Comparison of ENCODE assay signal across 1 cellular context in genomic region chr6:31958741-31959739, GRCh38.
TF ChIP-seq lines count a peak whose summit lies in the region.

TSS of gene NELFE (minus strand) at chr6:31958971. CDS start at chr6:31958446, 525 bp downstream.
TSS of gene SKIC2 (plus strand) at chr6:31959175. CDS start at chr6:31959193, 18 bp downstream.

TF ChIP-seq in HepG2, 621 proteins besides CTCF, POLR2A, EP300 and RAD21 (continued from another document and continues in another):
- TF ChIP-seq GLMP (CRISPR knock-in tag; IDR thresholded peaks at IDR 0.05; ENCODE audit: borderline replicate concordance) (no peak), PBX2 (CRISPR knock-in tag; IDR thresholded peaks at IDR 0.05) (0 out of 2 replicates have a peak, but pooled peaks have one; percentile 8), MAFG (CRISPR knock-in tag; IDR thresholded peaks at IDR 0.05) (no peak), RBM39 (IDR thresholded peaks at IDR 0.05; ENCODE audit: low read depth, low read length, poor library complexity, severe bottlenecking) (peak; percentile 95), ZNF768 (CRISPR knock-in tag; IDR thresholded peaks at IDR 0.05) (no peak), TOPORS (CRISPR knock-in tag; IDR thresholded peaks at IDR 0.05) (no peak; the same call in 1 of the 2 replicates), RFX5 (IDR thresholded peaks at IDR 0.05; ENCODE audit: low read depth, low read length) (peak; percentile 69), ZNF570 (CRISPR knock-in tag; IDR thresholded peaks at IDR 0.05; ENCODE audit: borderline replicate concordance) (no peak), NFRKB (IDR thresholded peaks at IDR 0.05) (no peak), BATF2 (CRISPR knock-in tag; IDR thresholded peaks at IDR 0.05) (no peak), SNAPC5 (CRISPR knock-in tag; IDR thresholded peaks at IDR 0.05; ENCODE audit: borderline replicate concordance) (no peak), TCF7L2 (IDR thresholded peaks at IDR 0.05; ENCODE audit: low read depth, low read length) (no peak), ZNF34 (CRISPR knock-in tag; IDR thresholded peaks at IDR 0.05; ENCODE audit: borderline replicate concordance) (no peak; the same call in 1 of the 2 replicates), HNF1A (IDR thresholded peaks at IDR 0.05; ENCODE audit: low read depth) (no peak), HNF1A (CRISPR knock-in tag; IDR thresholded peaks at IDR 0.05; ENCODE audit: borderline replicate concordance) (peak; percentile 74; the same call in 1 of the 2 replicates), MTA3 (CRISPR knock-in tag; IDR thresholded peaks at IDR 0.05) (no peak), HOMEZ (CRISPR knock-in tag; IDR thresholded peaks at IDR 0.05; ENCODE audit: low read depth) (no peak), ZNF282 (IDR thresholded peaks at IDR 0.05; ENCODE audit: partially characterized antibody) (no peak), ERF (CRISPR knock-in tag; IDR thresholded peaks at IDR 0.05) (peak; percentile 96), GATAD2A (CRISPR knock-in tag; IDR thresholded peaks at IDR 0.05) (peak; percentile 76), SRSF9 (IDR thresholded peaks at IDR 0.05; ENCODE audit: borderline replicate concordance, insufficient read depth, low read depth, low read length, poor library complexity, severe bottlenecking) (no peak), ZNF484 (CRISPR knock-in tag; IDR thresholded peaks at IDR 0.05; ENCODE audit: borderline replicate concordance, low read depth) (no peak; the same call in 1 of the 2 replicates), GABPB1 (CRISPR knock-in tag; IDR thresholded peaks at IDR 0.05) (peak; percentile 100), ZNF792 (CRISPR knock-in tag; IDR thresholded peaks at IDR 0.05) (peak; percentile 96), ZNF431 (CRISPR knock-in tag; IDR thresholded peaks at IDR 0.05; ENCODE audit: borderline replicate concordance, low read depth) (peak; percentile 61; the same call in 1 of the 2 replicates), ZFP90 (CRISPR knock-in tag; IDR thresholded peaks at IDR 0.05; ENCODE audit: borderline replicate concordance) (peak; percentile 98), HNRNPK (IDR thresholded peaks at IDR 0.05; ENCODE audit: low read depth, low read length, poor library complexity, severe bottlenecking) (peak; percentile 97), ELF4 (CRISPR knock-in tag; IDR thresholded peaks at IDR 0.05; ENCODE audit: borderline replicate concordance) (peak; percentile 100), ZNF761 (CRISPR knock-in tag; conservative IDR thresholded peaks at IDR 0.05) (no peak), SMC3 (IDR thresholded peaks at IDR 0.05; ENCODE audit: low read length) (no peak), STAG1 (CRISPR knock-in tag; IDR thresholded peaks at IDR 0.05) (no peak; the same call in 1 of the 2 replicates), SP4 (CRISPR knock-in tag; IDR thresholded peaks at IDR 0.05) (peak; percentile 98), AGO1 (IDR thresholded peaks at IDR 0.05; ENCODE audit: low read depth, low read length, poor library complexity, severe bottlenecking) (peak; percentile 83), NFE2 (CRISPR knock-in tag; IDR thresholded peaks at IDR 0.05) (no peak), RNF2 (conservative IDR thresholded peaks at IDR 0.05; ENCODE audit: low read depth) (no peak), ZNF547 (CRISPR knock-in tag; IDR thresholded peaks at IDR 0.05) (peak; percentile 77; the same call in 1 of the 2 replicates), ARID2 (CRISPR knock-in tag; IDR thresholded peaks at IDR 0.05; ENCODE audit: borderline replicate concordance) (no peak), FOXK1 (CRISPR knock-in tag; IDR thresholded peaks at IDR 0.05; ENCODE audit: borderline replicate concordance, low read depth) (peak; percentile 97), TMF1 (CRISPR knock-in tag; IDR thresholded peaks at IDR 0.05; ENCODE audit: low read depth) (no peak), MEIS2 (CRISPR knock-in tag; IDR thresholded peaks at IDR 0.05) (peak; percentile 95), ZNF180 (CRISPR knock-in tag; IDR thresholded peaks at IDR 0.05; ENCODE audit: borderline replicate concordance, low read depth) (no peak), JDP2 (CRISPR knock-in tag; IDR thresholded peaks at IDR 0.05; ENCODE audit: borderline replicate concordance) (no peak), ZNF782 (CRISPR knock-in tag; IDR thresholded peaks at IDR 0.05; ENCODE audit: borderline replicate concordance) (no peak), STAT6 (CRISPR knock-in tag; IDR thresholded peaks at IDR 0.05; ENCODE audit: borderline replicate concordance) (no peak; the same call in 1 of the 2 replicates), TBX2 (CRISPR knock-in tag; IDR thresholded peaks at IDR 0.05; ENCODE audit: borderline replicate concordance) (peak; percentile 98)
- TF ChIP-seq, protein P1, sequence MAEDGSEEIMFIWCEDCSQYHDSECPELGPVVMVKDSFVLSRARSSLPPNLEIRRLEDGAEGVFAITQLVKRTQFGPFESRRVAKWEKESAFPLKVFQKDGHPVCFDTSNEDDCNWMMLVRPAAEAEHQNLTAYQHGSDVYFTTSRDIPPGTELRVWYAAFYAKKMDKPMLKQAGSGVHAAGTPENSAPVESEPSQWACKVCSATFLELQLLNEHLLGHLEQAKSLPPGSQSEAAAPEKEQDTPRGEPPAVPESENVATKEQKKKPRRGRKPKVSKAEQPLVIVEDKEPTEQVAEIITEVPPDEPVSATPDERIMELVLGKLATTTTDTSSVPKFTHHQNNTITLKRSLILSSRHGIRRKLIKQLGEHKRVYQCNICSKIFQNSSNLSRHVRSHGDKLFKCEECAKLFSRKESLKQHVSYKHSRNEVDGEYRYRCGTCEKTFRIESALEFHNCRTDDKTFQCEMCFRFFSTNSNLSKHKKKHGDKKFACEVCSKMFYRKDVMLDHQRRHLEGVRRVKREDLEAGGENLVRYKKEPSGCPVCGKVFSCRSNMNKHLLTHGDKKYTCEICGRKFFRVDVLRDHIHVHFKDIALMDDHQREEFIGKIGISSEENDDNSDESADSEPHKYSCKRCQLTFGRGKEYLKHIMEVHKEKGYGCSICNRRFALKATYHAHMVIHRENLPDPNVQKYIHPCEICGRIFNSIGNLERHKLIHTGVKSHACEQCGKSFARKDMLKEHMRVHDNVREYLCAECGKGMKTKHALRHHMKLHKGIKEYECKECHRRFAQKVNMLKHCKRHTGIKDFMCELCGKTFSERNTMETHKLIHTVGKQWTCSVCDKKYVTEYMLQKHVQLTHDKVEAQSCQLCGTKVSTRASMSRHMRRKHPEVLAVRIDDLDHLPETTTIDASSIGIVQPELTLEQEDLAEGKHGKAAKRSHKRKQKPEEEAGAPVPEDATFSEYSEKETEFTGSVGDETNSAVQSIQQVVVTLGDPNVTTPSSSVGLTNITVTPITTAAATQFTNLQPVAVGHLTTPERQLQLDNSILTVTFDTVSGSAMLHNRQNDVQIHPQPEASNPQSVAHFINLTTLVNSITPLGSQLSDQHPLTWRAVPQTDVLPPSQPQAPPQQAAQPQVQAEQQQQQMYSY (CRISPR knock-in tag; IDR thresholded peaks at IDR 0.05) = peak; percentile 67; the same call in 1 of the 2 replicates
- TF ChIP-seq, protein P2, sequence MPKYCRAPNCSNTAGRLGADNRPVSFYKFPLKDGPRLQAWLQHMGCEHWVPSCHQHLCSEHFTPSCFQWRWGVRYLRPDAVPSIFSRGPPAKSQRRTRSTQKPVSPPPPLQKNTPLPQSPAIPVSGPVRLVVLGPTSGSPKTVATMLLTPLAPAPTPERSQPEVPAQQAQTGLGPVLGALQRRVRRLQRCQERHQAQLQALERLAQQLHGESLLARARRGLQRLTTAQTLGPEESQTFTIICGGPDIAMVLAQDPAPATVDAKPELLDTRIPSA (CRISPR knock-in tag; IDR thresholded peaks at IDR 0.05; ENCODE audit: borderline replicate concordance) = peak; percentile 15; the same call in 1 of the 2 replicates
- TF ChIP-seq, protein P3, sequence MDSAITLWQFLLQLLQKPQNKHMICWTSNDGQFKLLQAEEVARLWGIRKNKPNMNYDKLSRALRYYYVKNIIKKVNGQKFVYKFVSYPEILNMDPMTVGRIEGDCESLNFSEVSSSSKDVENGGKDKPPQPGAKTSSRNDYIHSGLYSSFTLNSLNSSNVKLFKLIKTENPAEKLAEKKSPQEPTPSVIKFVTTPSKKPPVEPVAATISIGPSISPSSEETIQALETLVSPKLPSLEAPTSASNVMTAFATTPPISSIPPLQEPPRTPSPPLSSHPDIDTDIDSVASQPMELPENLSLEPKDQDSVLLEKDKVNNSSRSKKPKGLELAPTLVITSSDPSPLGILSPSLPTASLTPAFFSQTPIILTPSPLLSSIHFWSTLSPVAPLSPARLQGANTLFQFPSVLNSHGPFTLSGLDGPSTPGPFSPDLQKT (CRISPR knock-in tag; IDR thresholded peaks at IDR 0.05; ENCODE audit: borderline replicate concordance) = peak; percentile 98; the same call in 1 of the 2 replicates
- TF ChIP-seq, protein P4, sequence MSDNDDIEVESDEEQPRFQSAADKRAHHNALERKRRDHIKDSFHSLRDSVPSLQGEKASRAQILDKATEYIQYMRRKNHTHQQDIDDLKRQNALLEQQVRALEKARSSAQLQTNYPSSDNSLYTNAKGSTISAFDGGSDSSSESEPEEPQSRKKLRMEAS (IDR thresholded peaks at IDR 0.05) = peak; percentile 87; the same call in 1 of the 2 replicates
